7 cellular contexts compared by ENCODE assay signal in the genomic region with DNA sequence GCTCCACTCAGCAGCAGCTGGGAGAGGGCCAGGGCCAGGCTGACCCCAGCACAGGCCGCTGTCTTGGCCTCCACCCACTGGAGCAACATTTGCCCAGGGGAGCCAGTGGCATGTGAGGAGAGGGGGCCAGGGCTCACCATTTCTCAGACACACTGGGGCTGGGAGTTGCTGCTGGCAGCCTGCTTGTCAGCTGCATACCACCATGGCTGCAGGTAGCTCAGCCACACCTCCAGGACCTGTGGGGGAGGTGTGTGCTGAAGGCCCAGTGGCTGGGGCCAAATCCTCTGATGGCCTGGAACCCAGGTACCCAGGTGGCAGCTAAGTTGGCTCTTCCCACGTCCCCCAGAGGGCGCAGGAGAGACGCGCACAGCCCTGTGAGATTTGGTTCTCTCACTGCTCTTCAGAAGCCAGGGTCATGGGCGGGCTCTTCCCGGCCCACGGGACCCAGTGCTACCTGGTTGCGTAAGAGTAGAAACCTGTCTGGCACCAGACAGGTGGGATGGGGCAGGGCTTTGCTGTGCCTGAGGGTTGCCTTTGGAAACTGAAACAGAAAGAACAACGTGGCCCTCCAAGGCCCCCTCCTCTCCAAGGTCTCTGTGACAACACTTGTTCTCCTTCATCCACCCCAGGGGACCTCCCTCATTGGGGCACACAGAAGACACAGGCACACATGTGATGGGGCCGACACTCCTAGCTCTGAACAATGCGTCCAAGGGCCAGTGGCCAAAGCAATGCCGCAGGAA.
DNase-seq lines count a peak whose midpoint lies in the region; ATAC-seq and TF ChIP-seq lines count a peak whose summit lies in the region.

No MANE protein-coding gene starts in this region.

- no peak for ATAC-seq in GM18502 (IDR thresholded peaks at IDR 0.05; ENCODE audit: poor library complexity, unreplicated experiment)

- peak; percentile 56 for DNase-seq in NCI-H1436 treated with DMSO at 0.1 percent for 48 hours (lab: John Stamatoyannopoulos, UW)
- peak; percentile 38 for DNase-seq in T-helper 22 cell (ENCODE audit: low read depth)
- DNase-seq in astrocyte of the hippocampus (ENCODE audit: low read depth, low spot score) = peak; percentile 77
- peak; percentile 92 for DNase-seq in islet precursor cell
- DNase-seq in stimulated activated CD4-positive, alpha-beta T cell treated with anti-CD3 and anti-CD28 coated beads, Interleukin-4, amount 100 ng/mL, for 24 hours = peak; percentile 64

- peak; percentile 94 for TF ChIP-seq CTCF in GM12874 (IDR thresholded peaks at IDR 0.05; ENCODE audit: insufficient read depth, low read depth, low read length)

Comparison
In these comparisons a context has a peak if more than half of its experiments do, and no peak if none do; other contexts are left out.
1. DNase-seq: peak in every context shown above with its lines; median percentile 92 in islet precursor cell; 77 in astrocyte of the hippocampus; 64 in stimulated activated CD4-positive, alpha-beta T cell treated with anti-CD3 and anti-CD28 coated beads, Interleukin-4, amount 100 ng/mL, for 24 hours; 56 in NCI-H1436 treated with DMSO at 0.1 percent for 48 hours; 38 in T-helper 22 cell.